In the genomic region with DNA sequence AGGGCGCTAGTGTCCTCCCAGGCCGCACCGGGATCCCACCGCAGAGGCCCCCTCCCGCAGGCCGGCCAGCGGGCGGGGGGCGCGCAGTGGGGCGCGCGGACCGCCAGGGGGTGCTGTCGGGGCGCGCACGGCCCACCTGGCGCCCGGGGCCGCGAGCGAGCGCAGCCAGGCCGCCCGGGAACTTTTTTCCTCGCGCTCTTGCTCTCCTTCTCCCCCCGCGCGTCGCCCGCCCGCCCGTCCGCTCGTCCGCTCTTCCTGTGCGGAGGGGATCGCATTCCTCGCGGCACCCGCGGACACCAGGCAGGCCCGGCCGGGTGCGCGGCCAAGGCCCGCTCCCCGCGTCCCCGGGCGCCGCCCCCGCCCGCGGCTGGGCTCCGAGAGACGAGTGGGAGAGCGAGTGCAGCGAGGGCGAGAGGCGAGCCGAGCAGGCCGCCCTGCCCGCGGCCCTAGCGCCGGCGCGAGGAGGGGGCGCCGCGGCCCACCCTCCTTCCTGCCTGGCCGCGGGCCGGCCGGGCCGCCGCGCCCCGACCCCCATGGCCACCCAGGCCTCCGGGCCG, we compare ENCODE assay signal across 8 cellular contexts. TPM values are rescaled to one million over a fixed set of nuclear protein-coding genes. Genes with fewer than 3 reads are reported as not detected.
A peak's percentile ranks its signal among the peaks of the same experiment; 100 is the strongest.
DNase-seq lines count a peak whose midpoint lies in the region; ATAC-seq and TF ChIP-seq lines count a peak whose summit lies in the region.

A gene with protein sequence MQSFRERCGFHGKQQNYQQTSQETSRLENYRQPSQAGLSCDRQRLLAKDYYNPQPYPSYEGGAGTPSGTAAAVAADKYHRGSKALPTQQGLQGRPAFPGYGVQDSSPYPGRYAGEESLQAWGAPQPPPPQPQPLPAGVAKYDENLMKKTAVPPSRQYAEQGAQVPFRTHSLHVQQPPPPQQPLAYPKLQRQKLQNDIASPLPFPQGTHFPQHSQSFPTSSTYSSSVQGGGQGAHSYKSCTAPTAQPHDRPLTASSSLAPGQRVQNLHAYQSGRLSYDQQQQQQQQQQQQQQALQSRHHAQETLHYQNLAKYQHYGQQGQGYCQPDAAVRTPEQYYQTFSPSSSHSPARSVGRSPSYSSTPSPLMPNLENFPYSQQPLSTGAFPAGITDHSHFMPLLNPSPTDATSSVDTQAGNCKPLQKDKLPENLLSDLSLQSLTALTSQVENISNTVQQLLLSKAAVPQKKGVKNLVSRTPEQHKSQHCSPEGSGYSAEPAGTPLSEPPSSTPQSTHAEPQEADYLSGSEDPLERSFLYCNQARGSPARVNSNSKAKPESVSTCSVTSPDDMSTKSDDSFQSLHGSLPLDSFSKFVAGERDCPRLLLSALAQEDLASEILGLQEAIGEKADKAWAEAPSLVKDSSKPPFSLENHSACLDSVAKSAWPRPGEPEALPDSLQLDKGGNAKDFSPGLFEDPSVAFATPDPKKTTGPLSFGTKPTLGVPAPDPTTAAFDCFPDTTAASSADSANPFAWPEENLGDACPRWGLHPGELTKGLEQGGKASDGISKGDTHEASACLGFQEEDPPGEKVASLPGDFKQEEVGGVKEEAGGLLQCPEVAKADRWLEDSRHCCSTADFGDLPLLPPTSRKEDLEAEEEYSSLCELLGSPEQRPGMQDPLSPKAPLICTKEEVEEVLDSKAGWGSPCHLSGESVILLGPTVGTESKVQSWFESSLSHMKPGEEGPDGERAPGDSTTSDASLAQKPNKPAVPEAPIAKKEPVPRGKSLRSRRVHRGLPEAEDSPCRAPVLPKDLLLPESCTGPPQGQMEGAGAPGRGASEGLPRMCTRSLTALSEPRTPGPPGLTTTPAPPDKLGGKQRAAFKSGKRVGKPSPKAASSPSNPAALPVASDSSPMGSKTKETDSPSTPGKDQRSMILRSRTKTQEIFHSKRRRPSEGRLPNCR (N-terminal part only) (plus strand): TSS at position 272 of the 557 bp plus-strand sequence. CDS start 111,491 bp downstream, outside the sequence.

- H3K36me3 ChIP-seq in adipocyte (ENCODE audit: control insufficient read depth, insufficient read depth, low read length, severe bottlenecking): no peaks in the 10 kb centered on the region
- H3K36me3 ChIP-seq in parathyroid adenoma (ENCODE audit: control insufficient read depth, insufficient read depth, low read length): no peaks in the 10 kb centered on the region
- H3K36me3 ChIP-seq in upper lobe of left lung: no peaks in the 10 kb centered on the region

- H3K79me2 ChIP-seq in parathyroid adenoma: peaks cover 21% of the 10 kb centered on the region

- H3K9ac ChIP-seq in adipocyte (ENCODE audit: low read length): peak within 1 kb of the TSS; percentile 90
- H3K9ac ChIP-seq in parathyroid adenoma: peak within 1 kb of the TSS; percentile 70

- intact Hi-C loops in cardiac septum (cut with DNase I): loop anchor here (1.0 to 10.0 kb wide), 4 partner anchors 104 to 356 kb away; a partner anchor contains a TSS

- H3K4me3 ChIP-seq in NB4 (ENCODE audit: low read depth, low read length): peak within 1 kb of the TSS; percentile 69
- peak within 1 kb of the TSS; percentile 82 for H3K4me3 ChIP-seq in adipocyte (ENCODE audit: low read length)
- H3K4me3 ChIP-seq in parathyroid adenoma (ENCODE audit: low read depth, low read length): peak within 1 kb of the TSS; percentile 79
- peak within 1 kb of the TSS; percentile 63 to 96 (median 74) for H3K4me3 ChIP-seq in upper lobe of left lung

- H3K4me2 ChIP-seq in parathyroid adenoma (ENCODE audit: low read length): peak within 1 kb of the TSS; percentile 96

- H3K27ac ChIP-seq in parathyroid adenoma: peak within 1 kb of the TSS; percentile 91
- peak within 1 kb of the TSS; percentile 90 to 94 (median 93) for H3K27ac ChIP-seq in upper lobe of left lung

- H3K9me3 ChIP-seq in adipocyte (ENCODE audit: control insufficient read depth, low read length) (no peaks in the 10 kb centered on the region), parathyroid adenoma (ENCODE audit: control insufficient read depth, low read length) (no peaks in the 10 kb centered on the region), upper lobe of left lung (no peaks in the 10 kb centered on the region)

- no peak for TF ChIP-seq EP300 in upper lobe of left lung (IDR thresholded peaks at IDR 0.05)

- TF ChIP-seq CTCF in NB4 (IDR thresholded peaks at IDR 0.05; ENCODE audit: low read depth, low read length): peak; percentile 21
- TF ChIP-seq CTCF in parathyroid adenoma (IDR thresholded peaks at IDR 0.05): no peak
- peak; percentile 98 to 99 (median 98) for TF ChIP-seq CTCF in upper lobe of left lung (IDR thresholded peaks at IDR 0.05)

- H3K4me1 ChIP-seq in adipocyte (ENCODE audit: control insufficient read depth, insufficient read depth, low read length) (peaks cover 29% of the 10 kb centered on the region), parathyroid adenoma (peaks cover 32% of the 10 kb centered on the region), upper lobe of left lung (peaks cover 27 to 40% (median 32%) of the 10 kb centered on the region in 4 donors)

- 0% methylated on average over 3 of the region's 84 CpGs for WGBS in upper lobe of left lung, 2 donors

- DNase-seq in ELR (ENCODE audit: low read depth) (peak; percentile 91), H4 (ENCODE audit: low spot score) (peak; percentile 69), NB4 (ENCODE audit: low read depth) (peak; percentile 87), T follicular helper cell (ENCODE audit: low read depth) (peak; percentile 61), adipocyte (ENCODE audit: low read depth) (peak; percentile 95), cardiac septum (ENCODE audit: low spot score) (peak; percentile 86), upper lobe of left lung (peak; percentile 76 to 96)

- ATAC-seq in upper lobe of left lung (ENCODE audit: low FRiP score in 2 of 2): peak; percentile 79 to 85

- TF ChIP-seq POLR2A in NB4 (IDR thresholded peaks at IDR 0.05; ENCODE audit: extremely low read depth, insufficient read length) (peak; percentile 34), upper lobe of left lung (IDR thresholded peaks at IDR 0.05) (peak in 2 of 4 donors; percentile 52 to 58)

- H3K27me3 ChIP-seq in adipocyte (replicated peaks; ENCODE audit: control insufficient read depth, insufficient read depth, low read length) (peaks cover 5% of the 10 kb centered on the region), parathyroid adenoma (ENCODE audit: control insufficient read depth, insufficient read depth, low read length) (no peaks in the 10 kb centered on the region), upper lobe of left lung (no peaks in the 10 kb centered on the region)

- peak within 1 kb of the TSS; percentile 75 for H2AFZ ChIP-seq in parathyroid adenoma

RNA-seq across cellular contexts. Expression of the gene that starts here (rescaled TPM):
- total RNA-seq in H4 (2014; rRNA removed; shearing (Covaris generic)): 2.4 and 3.6 TPM in 2 replicates
- total RNA-seq in cardiac septum (28.8 TPM), upper lobe of left lung (10 to 100 TPM; 33.8 to 76.6 (median 41.2) TPM)

Comparison
In these comparisons a context has a peak if more than half of its experiments do, and no peak if none do; other contexts are left out.
1. Peak in every context shown above with its lines: DNase-seq, ATAC-seq, H3K4me3 ChIP-seq and H3K27ac ChIP-seq.